ENCODE assay signal across 21 cellular contexts in the genomic region with DNA sequence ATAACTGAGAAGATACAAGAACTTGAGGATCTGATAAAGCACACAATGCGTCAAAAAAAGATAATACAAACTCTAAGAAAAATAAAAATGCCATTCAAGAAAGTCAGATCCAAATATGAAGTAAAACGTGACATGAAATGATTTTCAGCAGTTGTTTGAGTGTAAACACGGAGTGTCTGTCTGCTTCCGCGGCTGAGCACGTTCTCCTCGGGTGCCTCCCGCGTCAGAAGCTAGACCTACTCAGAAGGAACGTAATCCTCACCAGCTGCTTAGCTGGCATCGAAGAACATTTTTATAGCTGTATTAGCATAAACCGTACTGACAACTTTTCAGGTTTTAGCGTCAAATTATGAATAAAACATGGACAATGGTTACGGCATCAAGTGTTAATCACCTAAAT.
"Had no signal": no experiment of that assay in that cellular context is flagged by ENCODE, and none has a peak within 500 bp of the region (broad histone marks: within the 10 kb centered on the region; RNA-seq: fewer than 3 reads in every experiment).

No MANE protein-coding gene starts in this region.

- H3K4me3 Mint-ChIP-seq: activated CD4-positive, alpha-beta T cell treated with anti-CD3 and anti-CD28 coated beads, Interleukin-2, amount 10 ng/mL, durations not matched to agents 24 days and 14 days; activated CD8-positive, alpha-beta T cell treated with anti-CD3 and anti-CD28 coated beads for 36 hours; activated naive CD8-positive, alpha-beta T cell treated with anti-CD3 and anti-CD28 coated beads, Interleukin-2, amount 10 ng/mL, durations not matched to agents 7 days and 5 days; endodermal cell; mesothelial cell of epicardium; nephron progenitor cell had no signal

- H3K27me3 ChIP-seq: body of pancreas, dorsolateral prefrontal cortex, left lung, right atrium auricular region, tibial nerve, vagina had no signal

- H3K4me1 Mint-ChIP-seq: activated CD4-positive, alpha-beta T cell treated with anti-CD3 and anti-CD28 coated beads, Interleukin-2, amount 10 ng/mL, durations not matched to agents 24 days and 14 days; endodermal cell; nephron progenitor cell had no signal

- H3K9me3 ChIP-seq: body of pancreas, left lung, right atrium auricular region, tibial nerve, vagina had no signal

- DNase-seq: activated CD4-positive, alpha-beta T cell treated with anti-CD3 and anti-CD28 coated beads, Interleukin-2, amount 10 ng/mL, durations not matched to agents 24 days and 14 days; activated CD8-positive, alpha-beta T cell treated with anti-CD3 and anti-CD28 coated beads for 36 hours; activated naive CD4-positive, alpha-beta T cell treated with Interleukin-2 at 50 U/mL for 16 hours; activated naive CD8-positive, alpha-beta T cell treated with anti-CD3 and anti-CD28 coated beads, Interleukin-2, amount 10 ng/mL, durations not matched to agents 7 days and 5 days; activated T-cell treated with anti-CD3 and anti-CD28 coated beads, Interleukin-2, amount 50 U/mL, for 1 hour; amygdala; body of pancreas; endodermal cell; kidney; left lung; nephron progenitor cell; stimulated activated naive CD8-positive, alpha-beta T cell treated with anti-CD3 and anti-CD28 coated beads, Interleukin-15, Interleukin-2, amounts not matched to agents 100 U/mL and 50 U/mL, for 24 hours; substantia nigra had no signal

- H3K4me3 ChIP-seq: body of pancreas, left lung, right atrium auricular region, skin epidermis, tibial nerve, vagina had no signal

- H3K9me3 Mint-ChIP-seq: endodermal cell, mesothelial cell of epicardium, nephron progenitor cell had no signal

- H3K36me3 Mint-ChIP-seq: mesothelial cell of epicardium had no signal

- H3K27ac Mint-ChIP-seq: activated CD4-positive, alpha-beta T cell treated with anti-CD3 and anti-CD28 coated beads, Interleukin-2, amount 10 ng/mL, durations not matched to agents 24 days and 14 days; activated CD8-positive, alpha-beta T cell treated with anti-CD3 and anti-CD28 coated beads for 36 hours; activated naive CD8-positive, alpha-beta T cell treated with anti-CD3 and anti-CD28 coated beads, Interleukin-2, amount 10 ng/mL, durations not matched to agents 7 days and 5 days; activated T-helper 2 cell treated with anti-CD3 and anti-CD28 coated beads, Interferon-gamma antibody, Interleukin-2, Interleukin-4, amounts not matched to agents 10 μg/mL and 5 μg/mL and 100 μg/mL, durations not matched to agents 14 hours and 24 hours and 36 hours; endodermal cell; mesothelial cell of epicardium; nephron progenitor cell had no signal

- H3K36me3 ChIP-seq: left lung, right atrium auricular region, tibial nerve, vagina had no signal

- H3K27me3 Mint-ChIP-seq: activated CD4-positive, alpha-beta T cell treated with anti-CD3 and anti-CD28 coated beads, Interleukin-2, amount 10 ng/mL, durations not matched to agents 24 days and 14 days; activated CD8-positive, alpha-beta T cell treated with anti-CD3 and anti-CD28 coated beads for 36 hours; activated naive CD8-positive, alpha-beta T cell treated with anti-CD3 and anti-CD28 coated beads, Interleukin-2, amount 10 ng/mL, durations not matched to agents 7 days and 5 days; progenitor cell of endocrine pancreas had no signal

- H3K27ac ChIP-seq: body of pancreas, dorsolateral prefrontal cortex, left lung, tibial nerve, vagina had no signal

- ATAC-seq: activated CD8-positive, alpha-beta T cell treated with anti-CD3 and anti-CD28 coated beads for 36 hours; body of pancreas; left lung; stimulated activated naive CD8-positive, alpha-beta T cell treated with anti-CD3 and anti-CD28 coated beads, Interleukin-15, Interleukin-2, amounts not matched to agents 100 U/mL and 50 U/mL, for 24 hours had no signal
